Comparison of ENCODE assay signal across 17 cellular contexts in the genomic region with DNA sequence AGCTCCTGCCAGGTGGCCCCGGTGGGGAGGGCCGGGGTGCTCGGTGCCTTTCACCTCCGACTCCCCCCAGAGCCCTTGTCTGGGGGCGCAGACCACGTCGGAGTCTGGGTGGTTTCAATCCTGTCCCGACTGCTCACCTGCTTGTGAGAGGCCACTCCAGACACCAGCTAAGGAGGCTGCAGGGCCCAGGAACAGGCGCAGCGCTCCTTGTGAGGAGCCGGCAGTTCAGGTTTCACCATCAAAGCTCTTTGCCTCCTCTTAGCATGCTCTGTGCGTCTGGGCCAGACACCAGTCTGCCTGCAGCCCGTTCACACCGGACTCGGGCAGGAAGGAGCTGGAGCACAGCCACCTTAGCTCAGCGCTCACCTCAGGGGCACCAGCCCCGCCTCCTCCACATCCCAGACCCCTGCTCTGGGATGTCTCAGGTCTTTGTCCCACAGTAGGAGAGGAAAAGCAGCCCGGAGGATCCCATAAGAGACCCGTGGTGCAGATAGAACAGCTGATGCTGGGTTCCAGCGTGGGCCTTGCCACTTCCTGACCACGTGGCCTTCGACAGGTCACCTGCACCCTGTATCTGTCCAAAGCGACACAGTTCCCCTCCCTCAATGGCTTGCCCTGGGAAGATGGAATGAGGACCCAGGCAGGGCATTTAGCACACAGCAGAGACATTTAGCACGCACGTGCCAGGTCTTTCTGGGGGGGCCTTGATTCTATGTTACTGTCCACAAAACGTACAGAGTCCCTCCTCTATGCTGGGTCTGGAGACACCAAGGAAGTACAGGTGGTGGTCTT.
"Had no signal": no experiment of that assay in that cellular context is flagged by ENCODE, and none has a peak within 500 bp of the region (broad histone marks: within the 10 kb centered on the region; RNA-seq: fewer than 3 reads in every experiment).

No MANE protein-coding gene starts in this region.

- H3K4me3 ChIP-seq: body of pancreas, coronary artery, mucosa of descending colon, tibial nerve had no signal

- H3K9me3 ChIP-seq: body of pancreas, mucosa of descending colon, tibial nerve had no signal

- H3K27me3 ChIP-seq: body of pancreas had no signal

- ATAC-seq: activated CD4-positive, alpha-beta T cell treated with anti-CD3 and anti-CD28 coated beads for 36 hours; body of pancreas; mucosa of descending colon; naive thymus-derived CD4-positive, alpha-beta T cell; stimulated activated naive B cell treated with anti-CD40 and anti-IgM and Interleukin-4, amounts not matched to agents 10 μg/mL and 1 μg/mL and 100 μg/mL, for 72 hours had no signal

- H3K4me1 ChIP-seq: parathyroid adenoma had no signal

- H3K27ac ChIP-seq: body of pancreas, coronary artery, parathyroid adenoma had no signal

- DNase-seq: activated CD4-positive, alpha-beta memory T cell treated with anti-CD3 and anti-CD28 coated beads, Interleukin-2, amount 10 ng/mL, durations not matched to agents 7 days and 5 days; activated CD4-positive, alpha-beta T cell treated with anti-CD3 and anti-CD28 coated beads for 36 hours; activated gamma-delta T cell treated with Interleukin-2 at 50 U/mL for 16 hours; activated naive CD8-positive, alpha-beta T cell treated with anti-CD3 and anti-CD28 coated beads for 36 hours; activated T-cell treated with anti-CD3 and anti-CD28 coated beads, Interleukin-2, amount 50 U/mL, for 48 hours; central memory CD4-positive, alpha-beta T cell; effector CD4-positive, alpha-beta T cell; foreskin fibroblast; mucosa of descending colon; naive thymus-derived CD4-positive, alpha-beta T cell; stimulated activated CD4-positive, alpha-beta T cell treated with anti-CD3 and anti-CD28 coated beads, Interleukin-15, amount 100 ng/mL, for 24 hours; stimulated activated CD4-positive, alpha-beta T cell treated with anti-CD3 and anti-CD28 coated beads, Interleukin-4, amount 100 ng/mL, for 1 hour; stimulated activated naive B cell treated with anti-CD40 and anti-IgM and Interleukin-4, amounts not matched to agents 10 μg/mL and 1 μg/mL and 100 μg/mL, for 72 hours had no signal
